In genomic region chr3:156341831-156342416, GRCh38 we compare ENCODE assay signal across 10 cellular contexts.
A peak's percentile ranks its signal among the peaks of the same experiment; 100 is the strongest.
DNase-seq lines count a peak whose midpoint lies in the region; ATAC-seq, FAIRE-seq and TF ChIP-seq lines count a peak whose summit lies in the region.
"Had no signal": no experiment of that assay in that cellular context is flagged by ENCODE, and none has a peak within 500 bp of the region (broad histone marks: within the 10 kb centered on the region; RNA-seq: fewer than 3 reads in every experiment).

No MANE protein-coding gene starts in this region.

- peak; percentile 95 for FAIRE-seq in GM19239 (lab: Jason Lieb, UNC)

- TF ChIP-seq CTCF in GM06990 (IDR thresholded peaks at IDR 0.05; ENCODE audit: insufficient read depth, low read length, poor library complexity, severe bottlenecking) (peak; percentile 61), esophagus squamous epithelium (IDR thresholded peaks at IDR 0.05) (no peak)

- no peak overlapping the region for H3K27ac ChIP-seq in esophagus squamous epithelium

- ATAC-seq in HG02759 (IDR thresholded peaks at IDR 0.05; ENCODE audit: unreplicated experiment) (peak; percentile 100), HG03558 (IDR thresholded peaks at IDR 0.05; ENCODE audit: extremely low read depth, unreplicated experiment) (peak; percentile 100)
- ATAC-seq: right cardiac atrium had no signal

- H3K36me3 ChIP-seq in GM06990 (ENCODE audit: control insufficient read depth, insufficient read depth, low read length) (no peaks in the 10 kb centered on the region), esophagus squamous epithelium (no peaks in the 10 kb centered on the region)

- DNase-seq in GM06990 (ENCODE audit: extremely low read depth, insufficient read length) (peak; percentile 25), GM19239 (ENCODE audit: insufficient read length, low spot score) (peak; percentile 34), esophagus squamous epithelium (lab: John Stamatoyannopoulos, UW) (no peak), NCI-H69 (lab: John Stamatoyannopoulos, UW) (no peak)
- no peak for DNase-seq in activated effector memory CD4-positive, alpha-beta T cell treated with anti-CD3 and anti-CD28 coated beads, Interleukin-2, amount 50 U/mL, for 16 hours
- DNase-seq in activated CD4-positive, alpha-beta T cell treated with anti-CD3 and anti-CD28 coated beads for 4 hours, result no peak
- DNase-seq: activated CD4-positive, alpha-beta memory T cell treated with anti-CD3 and anti-CD28 coated beads, Interleukin-2, amount 10 ng/mL, durations not matched to agents 7 days and 5 days; right cardiac atrium had no signal

- H3K4me1 ChIP-seq in esophagus squamous epithelium, result no peaks in the 10 kb centered on the region

- TF ChIP-seq POLR2A in esophagus squamous epithelium (IDR thresholded peaks at IDR 0.05), result no peak

- H3K27me3 ChIP-seq in GM06990 (replicated peaks; ENCODE audit: control insufficient read depth, insufficient read depth, low read length) (no peaks in the 10 kb centered on the region; the same call in 1 of the 2 replicates), esophagus squamous epithelium (no peaks in the 10 kb centered on the region)

- WGBS in esophagus squamous epithelium, 2 donors, result 71 to 72% methylated on average over 6 of the region's 6 CpGs

- H3K9me3 ChIP-seq in esophagus squamous epithelium, result no peaks in the 10 kb centered on the region

- intact Hi-C loops in esophagus squamous epithelium (cut with DNase I), result no loop called here

- H3K4me3 ChIP-seq in GM06990 (replicated peaks; ENCODE audit: low read depth, low read length) (no peak overlapping the region), esophagus squamous epithelium (no peak overlapping the region)

Comparison
In these comparisons a context has a peak if more than half of its experiments do, and no peak if none do; other contexts are left out.
1. DNase-seq: peak in GM06990 (single experiment) and GM19239 (single experiment); none in esophagus squamous epithelium (single experiment), activated effector memory CD4-positive, alpha-beta T cell treated with anti-CD3 and anti-CD28 coated beads, Interleukin-2, amount 50 U/mL, for 16 hours (single experiment), activated CD4-positive, alpha-beta T cell treated with anti-CD3 and anti-CD28 coated beads for 4 hours (0 of 2) and NCI-H69 (single experiment).